1 cellular context compared by ENCODE assay signal in genomic region chr4:153154010-153154975, GRCh38.
TF ChIP-seq lines count a peak whose summit lies in the region.

No MANE protein-coding gene starts in this region.

TF ChIP-seq in WTC11, 78 proteins besides CTCF, POLR2A, EP300 and RAD21 (continued from another document):
- TF ChIP-seq, protein P1, sequence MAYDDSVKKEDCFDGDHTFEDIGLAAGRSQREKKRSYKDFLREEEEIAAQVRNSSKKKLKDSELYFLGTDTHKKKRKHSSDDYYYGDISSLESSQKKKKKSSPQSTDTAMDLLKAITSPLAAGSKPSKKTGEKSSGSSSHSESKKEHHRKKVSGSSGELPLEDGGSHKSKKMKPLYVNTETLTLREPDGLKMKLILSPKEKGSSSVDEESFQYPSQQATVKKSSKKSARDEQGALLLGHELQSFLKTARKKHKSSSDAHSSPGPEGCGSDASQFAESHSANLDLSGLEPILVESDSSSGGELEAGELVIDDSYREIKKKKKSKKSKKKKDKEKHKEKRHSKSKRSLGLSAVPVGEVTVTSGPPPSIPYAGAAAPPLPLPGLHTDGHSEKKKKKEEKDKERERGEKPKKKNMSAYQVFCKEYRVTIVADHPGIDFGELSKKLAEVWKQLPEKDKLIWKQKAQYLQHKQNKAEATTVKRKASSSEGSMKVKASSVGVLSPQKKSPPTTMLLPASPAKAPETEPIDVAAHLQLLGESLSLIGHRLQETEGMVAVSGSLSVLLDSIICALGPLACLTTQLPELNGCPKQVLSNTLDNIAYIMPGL (CRISPR knock-in tag; IDR thresholded peaks at IDR 0.05): no peak
- no peak for TF ChIP-seq ERG (CRISPR knock-in tag; IDR thresholded peaks at IDR 0.05)
- TF ChIP-seq TP53 (CRISPR knock-in tag; IDR thresholded peaks at IDR 0.05): no peak
- TF ChIP-seq FOXK1 (CRISPR knock-in tag; IDR thresholded peaks at IDR 0.05): no peak
